11 cellular contexts compared by ENCODE assay signal in the genomic region with DNA sequence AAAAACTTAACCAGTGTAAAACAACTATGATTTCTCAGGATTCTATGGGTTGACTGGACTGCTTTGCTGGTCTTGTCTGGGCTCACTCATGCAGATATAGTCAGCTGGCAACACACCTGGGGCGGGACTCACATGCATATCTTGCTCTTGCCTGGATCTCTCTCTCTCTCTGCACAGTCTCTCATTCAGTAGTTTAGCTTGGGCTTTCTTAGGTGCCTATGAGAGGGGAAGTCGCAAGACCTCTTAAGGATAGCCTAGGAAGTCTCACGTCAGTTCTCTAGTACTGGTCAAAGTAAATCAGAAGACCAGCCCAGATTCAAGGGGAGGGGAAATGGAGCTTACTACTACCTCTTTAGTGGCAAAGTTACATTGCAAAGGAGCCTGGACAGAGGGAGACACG. TPM values are rescaled to one million over a fixed set of nuclear protein-coding genes. Genes with fewer than 3 reads are reported as not detected.
A peak's percentile ranks its signal among the peaks of the same experiment; 100 is the strongest.
DNase-seq lines count a peak whose midpoint lies in the region; ATAC-seq, FAIRE-seq and TF ChIP-seq lines count a peak whose summit lies in the region.
"Had no signal": no experiment of that assay in that cellular context is flagged by ENCODE, and none has a peak within 500 bp of the region (broad histone marks: within the 10 kb centered on the region; RNA-seq: fewer than 3 reads in every experiment).

No MANE protein-coding gene starts in this region.

- H3K27me3 Mint-ChIP-seq in HFFc6 (ENCODE audit: insufficient read depth): peaks cover 2% of the 10 kb centered on the region
- H3K27me3 Mint-ChIP-seq in activated T-helper 1 cell treated with anti-CD3 and anti-CD28 coated beads, Interleukin-12 subunit alpha, Interleukin-12 subunit beta, Interleukin-2, Interleukin-4 antibody, amounts not matched to agents 30 ng/mL and 10 ng/mL and 1 ng/mL, durations not matched to agents 14 hours and 24 hours and 36 hours (ENCODE audit: insufficient read depth): peaks cover 4% of the 10 kb centered on the region

- TF ChIP-seq CTCF in HFFc6 (IDR thresholded peaks at IDR 0.05): no peak

- H3K27ac ChIP-seq in substantia nigra (ENCODE audit: low read depth, low read length, poor library complexity, severe bottlenecking): no peak overlapping the region

- H3K36me3 Mint-ChIP-seq in HFFc6 (ENCODE audit: low read depth): no peaks in the 10 kb centered on the region; the same call in 1 of the 2 replicates
- peaks cover 4% of the 10 kb centered on the region for H3K36me3 Mint-ChIP-seq in activated T-helper 1 cell treated with anti-CD3 and anti-CD28 coated beads, Interleukin-12 subunit alpha, Interleukin-12 subunit beta, Interleukin-2, Interleukin-4 antibody, amounts not matched to agents 30 ng/mL and 10 ng/mL and 1 ng/mL, durations not matched to agents 14 hours and 24 hours and 36 hours (ENCODE audit: low read depth)

- no peak for FAIRE-seq in urothelium cell line (lab: Jason Lieb, UNC)

- peak overlapping the region; percentile 38 for H3K27ac Mint-ChIP-seq in HFFc6
- no peak overlapping the region for H3K27ac Mint-ChIP-seq in activated T-helper 1 cell treated with anti-CD3 and anti-CD28 coated beads, Interleukin-12 subunit alpha, Interleukin-12 subunit beta, Interleukin-2, Interleukin-4 antibody, amounts not matched to agents 30 ng/mL and 10 ng/mL and 1 ng/mL, durations not matched to agents 14 hours and 24 hours and 36 hours

- intact Hi-C loops in activated T-helper 1 cell treated with anti-CD3 and anti-CD28 coated beads, Interleukin-12 subunit alpha, Interleukin-12 subunit beta, Interleukin-2, Interleukin-4 antibody, amounts not matched to agents 30 ng/mL and 10 ng/mL and 1 ng/mL, durations not matched to agents 14 hours and 24 hours and 36 hours (cut with micrococcal nuclease): loop anchor here (5.0 to 10.0 kb wide), 3 partner anchors 185 to 752 kb away; no protein-coding TSS in a partner anchor

- peaks cover 35% of the 10 kb centered on the region for H3K4me1 Mint-ChIP-seq in HFFc6 (ENCODE audit: low read depth)
- peaks cover 29% of the 10 kb centered on the region for H3K4me1 Mint-ChIP-seq in activated T-helper 1 cell treated with anti-CD3 and anti-CD28 coated beads, Interleukin-12 subunit alpha, Interleukin-12 subunit beta, Interleukin-2, Interleukin-4 antibody, amounts not matched to agents 30 ng/mL and 10 ng/mL and 1 ng/mL, durations not matched to agents 14 hours and 24 hours and 36 hours (ENCODE audit: low read depth)

- H3K9me3 Mint-ChIP-seq in HFFc6: no peaks in the 10 kb centered on the region
- no peaks in the 10 kb centered on the region for H3K9me3 Mint-ChIP-seq in activated T-helper 1 cell treated with anti-CD3 and anti-CD28 coated beads, Interleukin-12 subunit alpha, Interleukin-12 subunit beta, Interleukin-2, Interleukin-4 antibody, amounts not matched to agents 30 ng/mL and 10 ng/mL and 1 ng/mL, durations not matched to agents 14 hours and 24 hours and 36 hours

- H3K4me3 Mint-ChIP-seq in HFFc6: peak overlapping the region; percentile 97
- H3K4me3 Mint-ChIP-seq in activated T-helper 1 cell treated with anti-CD3 and anti-CD28 coated beads, Interleukin-12 subunit alpha, Interleukin-12 subunit beta, Interleukin-2, Interleukin-4 antibody, amounts not matched to agents 30 ng/mL and 10 ng/mL and 1 ng/mL, durations not matched to agents 14 hours and 24 hours and 36 hours: peak overlapping the region; percentile 98

- no peak for ATAC-seq in GM21423 (IDR thresholded peaks at IDR 0.05; ENCODE audit: unreplicated experiment)
- no peak for ATAC-seq in GM19463 (IDR thresholded peaks at IDR 0.05; ENCODE audit: unreplicated experiment)

- DNase-seq in AML-193 (lab: John Stamatoyannopoulos, UW) (peak; percentile 30 to 47), HFFc6 (no peak), kidney tubule cell (ENCODE audit: low spot score) (peak; percentile 13), urothelium cell line (ENCODE audit: low spot score) (no peak), substantia nigra (lab: John Stamatoyannopoulos, UW) (no peak)
- DNase-seq in activated T-helper 1 cell treated with anti-CD3 and anti-CD28 coated beads, Interleukin-12 subunit alpha, Interleukin-12 subunit beta, Interleukin-2, Interleukin-4 antibody, amounts not matched to agents 30 ng/mL and 10 ng/mL and 1 ng/mL, durations not matched to agents 14 hours and 24 hours and 36 hours (ENCODE audit: low spot score): no peak
- DNase-seq: cortex of kidney, NCI-H1105, NCI-H774 had no signal

RNA-seq across cellular contexts. Expression of a gene that starts 2.0 kb away (rescaled TPM):
- total RNA-seq in HFFc6 (2021; fragmentation: NEBNext Ultra II Directional; extraction: Animal tissue kit (Norgen Biotek cat#: 25700)): 10 to 100 TPM; 56.4 to 73.6 (median 69.2) TPM
- 35.8 and 38.8 TPM in 2 replicates for total RNA-seq in activated T-helper 1 cell treated with anti-CD3 and anti-CD28 coated beads, Interleukin-12 subunit alpha, Interleukin-12 subunit beta, Interleukin-2, Interleukin-4 antibody, amounts not matched to agents 30 ng/mL and 10 ng/mL and 1 ng/mL, durations not matched to agents 14 hours and 24 hours and 36 hours

RNA-seq across cellular contexts. Expression of a gene that starts 26.4 kb away (rescaled TPM):
- total RNA-seq in HFFc6 (2021; fragmentation: NEBNext Ultra II Directional; extraction: Animal tissue kit (Norgen Biotek cat#: 25700)): 10 to 100 TPM; 13.8 to 20.5 (median 18.6) TPM
- total RNA-seq in activated T-helper 1 cell treated with anti-CD3 and anti-CD28 coated beads, Interleukin-12 subunit alpha, Interleukin-12 subunit beta, Interleukin-2, Interleukin-4 antibody, amounts not matched to agents 30 ng/mL and 10 ng/mL and 1 ng/mL, durations not matched to agents 14 hours and 24 hours and 36 hours: 26.6 and 29.3 TPM in 2 replicates

Comparison
In these comparisons a context has a peak if more than half of its experiments do, and no peak if none do; other contexts are left out.
1. DNase-seq: peak in AML-193 (2 of 2) and kidney tubule cell (single experiment); none in HFFc6 (single experiment), activated T-helper 1 cell treated with anti-CD3 and anti-CD28 coated beads, Interleukin-12 subunit alpha, Interleukin-12 subunit beta, Interleukin-2, Interleukin-4 antibody, amounts not matched to agents 30 ng/mL and 10 ng/mL and 1 ng/mL, durations not matched to agents 14 hours and 24 hours and 36 hours (single experiment), urothelium cell line (single experiment) and substantia nigra (0 of 49).